ENCODE assay signal across 15 cellular contexts in genomic region chr4:123517971-123518370, GRCh38.
A peak's percentile ranks its signal among the peaks of the same experiment; 100 is the strongest.
DNase-seq lines count a peak whose midpoint lies in the region; TF ChIP-seq lines count a peak whose summit lies in the region.
"Had no signal": no experiment of that assay in that cellular context is flagged by ENCODE, and none has a peak within 500 bp of the region (broad histone marks: within the 10 kb centered on the region; RNA-seq: fewer than 3 reads in every experiment).

No MANE protein-coding gene starts in this region.

- H3K4me3 ChIP-seq in astrocyte of the spinal cord (ENCODE audit: low read depth, low read length): no peak overlapping the region
- H3K4me3 ChIP-seq: BLaER1 treated with 17β-estradiol and CSF1 and Interleukin-3, amounts not matched to agents 10 nM and 100 nM had no signal

- peaks cover 29% of the 10 kb centered on the region for H3K27me3 Mint-ChIP-seq in activated T-helper 2 cell treated with anti-CD3 and anti-CD28 coated beads, Interferon-gamma antibody, Interleukin-2, Interleukin-4, amounts not matched to agents 10 μg/mL and 5 μg/mL and 100 μg/mL, durations not matched to agents 14 hours and 24 hours and 36 hours (ENCODE audit: low read depth)

- in situ Hi-C loops in astrocyte of the spinal cord (cut with HindIII; ENCODE audit: low sequenced_read_pairs): no loop called here

- H3K36me3 Mint-ChIP-seq in activated T-helper 2 cell treated with anti-CD3 and anti-CD28 coated beads, Interferon-gamma antibody, Interleukin-2, Interleukin-4, amounts not matched to agents 10 μg/mL and 5 μg/mL and 100 μg/mL, durations not matched to agents 14 hours and 24 hours and 36 hours (ENCODE audit: low read depth): no peaks in the 10 kb centered on the region
- H3K36me3 Mint-ChIP-seq: CD4-positive, CD25-positive, alpha-beta regulatory T cell had no signal

- no peak overlapping the region for H3K4me3 Mint-ChIP-seq in activated T-helper 2 cell treated with anti-CD3 and anti-CD28 coated beads, Interferon-gamma antibody, Interleukin-2, Interleukin-4, amounts not matched to agents 10 μg/mL and 5 μg/mL and 100 μg/mL, durations not matched to agents 14 hours and 24 hours and 36 hours (ENCODE audit: low read depth)
- H3K4me3 Mint-ChIP-seq: CD4-positive, CD25-positive, alpha-beta regulatory T cell had no signal

- H3K27ac Mint-ChIP-seq in activated T-helper 2 cell treated with anti-CD3 and anti-CD28 coated beads, Interferon-gamma antibody, Interleukin-2, Interleukin-4, amounts not matched to agents 10 μg/mL and 5 μg/mL and 100 μg/mL, durations not matched to agents 14 hours and 24 hours and 36 hours: no peak overlapping the region
- H3K27ac Mint-ChIP-seq: CD4-positive, CD25-positive, alpha-beta regulatory T cell had no signal

- H3K9me3 Mint-ChIP-seq in activated T-helper 2 cell treated with anti-CD3 and anti-CD28 coated beads, Interferon-gamma antibody, Interleukin-2, Interleukin-4, amounts not matched to agents 10 μg/mL and 5 μg/mL and 100 μg/mL, durations not matched to agents 14 hours and 24 hours and 36 hours: no peaks in the 10 kb centered on the region

- H3K4me1 Mint-ChIP-seq in activated T-helper 2 cell treated with anti-CD3 and anti-CD28 coated beads, Interferon-gamma antibody, Interleukin-2, Interleukin-4, amounts not matched to agents 10 μg/mL and 5 μg/mL and 100 μg/mL, durations not matched to agents 14 hours and 24 hours and 36 hours (ENCODE audit: low read depth): peaks cover 1% of the 10 kb centered on the region
- H3K4me1 Mint-ChIP-seq: CD4-positive, CD25-positive, alpha-beta regulatory T cell had no signal

- DNase-seq in DMS 273 (lab: John Stamatoyannopoulos, UW; ENCODE audit: unreplicated experiment): peak; percentile 41
- no peak for DNase-seq in DMS 273 treated with DMSO at 0.1 percent for 48 hours (lab: John Stamatoyannopoulos, UW)
- DNase-seq in astrocyte of the spinal cord (ENCODE audit: low read depth, low spot score): peak; percentile 29
- DNase-seq in fibroblast of peridontal ligament (ENCODE audit: extremely low read depth): peak; percentile 31
- DNase-seq in effector CD4-positive, alpha-beta T cell: no peak
- no peak for DNase-seq in activated CD4-positive, CD25-positive, alpha-beta regulatory T cell (lab: John Stamatoyannopoulos, UW)
- DNase-seq in activated T-helper 2 cell treated with anti-CD3 and anti-CD28 coated beads, Interferon-gamma antibody, Interleukin-2, Interleukin-4, amounts not matched to agents 10 μg/mL and 5 μg/mL and 100 μg/mL, durations not matched to agents 14 hours and 24 hours and 36 hours (ENCODE audit: low spot score): no peak
- DNase-seq in putamen (ENCODE audit: low spot score): no peak
- DNase-seq: AML-193; CD4-positive, CD25-positive, alpha-beta regulatory T cell; DMS153; DMS79 treated with DMSO at 0.1 percent for 48 hours; EL; HCEC 1CT had no signal

- TF ChIP-seq CTCF in astrocyte of the spinal cord (IDR thresholded peaks at IDR 0.05; ENCODE audit: low read depth, low read length): no peak

- intact Hi-C loops in activated T-helper 2 cell treated with anti-CD3 and anti-CD28 coated beads, Interferon-gamma antibody, Interleukin-2, Interleukin-4, amounts not matched to agents 10 μg/mL and 5 μg/mL and 100 μg/mL, durations not matched to agents 14 hours and 24 hours and 36 hours (cut with micrococcal nuclease): no loop called here

Comparison
In these comparisons a context has a peak if more than half of its experiments do, and no peak if none do; other contexts are left out.
1. DNase-seq: peak in DMS 273 (single experiment), astrocyte of the spinal cord (single experiment) and fibroblast of peridontal ligament (single experiment); none in DMS 273 treated with DMSO at 0.1 percent for 48 hours (single experiment), effector CD4-positive, alpha-beta T cell (single experiment), activated CD4-positive, CD25-positive, alpha-beta regulatory T cell (0 of 4), activated T-helper 2 cell treated with anti-CD3 and anti-CD28 coated beads, Interferon-gamma antibody, Interleukin-2, Interleukin-4, amounts not matched to agents 10 μg/mL and 5 μg/mL and 100 μg/mL, durations not matched to agents 14 hours and 24 hours and 36 hours (single experiment) and putamen (single experiment).